ENCODE assay signal across 24 cellular contexts in the genomic region with DNA sequence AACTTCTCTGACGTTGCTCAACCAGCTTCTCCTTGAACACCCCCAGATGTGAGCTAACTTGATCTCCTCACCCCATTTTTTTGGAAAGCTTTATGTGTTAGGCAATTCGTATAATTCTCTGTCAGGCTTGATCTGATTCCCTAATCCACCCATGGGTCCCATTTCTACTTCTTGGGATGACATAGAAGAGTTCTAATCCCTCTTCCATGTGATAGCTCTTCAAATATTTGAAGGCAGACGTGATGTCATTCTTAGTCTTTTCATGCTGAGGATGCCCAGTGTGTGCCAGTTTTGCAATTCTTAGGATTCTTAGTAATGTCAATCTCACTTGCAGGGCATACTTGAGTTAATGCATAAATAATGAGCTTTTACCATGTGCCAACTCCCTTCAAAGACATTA.
"Had no signal": no experiment of that assay in that cellular context is flagged by ENCODE, and none has a peak within 500 bp of the region (broad histone marks: within the 10 kb centered on the region; RNA-seq: fewer than 3 reads in every experiment).

No MANE protein-coding gene starts in this region.

- H3K9me3 ChIP-seq: colonic mucosa, right lobe of liver, stomach, testis, upper lobe of left lung had no signal

- DNase-seq: activated CD4-positive, alpha-beta T cell treated with anti-CD3 and anti-CD28 coated beads, Interleukin-2, amount 10 ng/mL, durations not matched to agents 24 days and 14 days; activated CD8-positive, alpha-beta memory T cell treated with anti-CD3 and anti-CD28 coated beads, Interleukin-2, amount 10 ng/mL, durations not matched to agents 7 days and 5 days; activated CD8-positive, alpha-beta T cell treated with anti-CD3 and anti-CD28 coated beads for 36 hours; activated gamma-delta T cell; activated naive CD4-positive, alpha-beta T cell treated with anti-CD3 and anti-CD28 coated beads, Interleukin-2, amount 50 U/mL, for 16 hours; activated naive CD8-positive, alpha-beta T cell treated with anti-CD3 and anti-CD28 coated beads, Interleukin-2, amount 50 U/mL, for 24 hours; activated T-cell treated with anti-CD3 and anti-CD28 coated beads for 4 hours; aorta; colonic mucosa; endodermal cell; left colon; nephron progenitor cell; right lobe of liver; stimulated activated CD4-positive, alpha-beta T cell treated with anti-CD3 and anti-CD28 coated beads, Interleukin-15, amount 100 ng/mL, for 24 hours; stomach; testis; upper lobe of left lung had no signal

- H3K36me3 Mint-ChIP-seq: activated CD8-positive, alpha-beta memory T cell treated with anti-CD3 and anti-CD28 coated beads, Interleukin-2, amount 10 ng/mL, durations not matched to agents 7 days and 5 days; brain; memory B cell; stimulated activated memory B cell treated with anti-CD40 and anti-IgM and Interleukin-4, amounts not matched to agents 10 μg/mL and 1 μg/mL and 100 μg/mL, for 72 hours had no signal

- H3K4me3 Mint-ChIP-seq: activated CD4-positive, alpha-beta T cell treated with anti-CD3 and anti-CD28 coated beads, Interleukin-2, amount 10 ng/mL, durations not matched to agents 24 days and 14 days; activated CD8-positive, alpha-beta memory T cell treated with anti-CD3 and anti-CD28 coated beads, Interleukin-2, amount 10 ng/mL, durations not matched to agents 7 days and 5 days; activated CD8-positive, alpha-beta T cell treated with anti-CD3 and anti-CD28 coated beads for 36 hours; activated naive CD8-positive, alpha-beta T cell treated with anti-CD3 and anti-CD28 coated beads, Interleukin-2, amount 50 U/mL, for 24 hours; endodermal cell; memory B cell; nephron progenitor cell; stimulated activated memory B cell treated with anti-CD40 and anti-IgM and Interleukin-4, amounts not matched to agents 10 μg/mL and 1 μg/mL and 100 μg/mL, for 72 hours had no signal

- H3K4me3 ChIP-seq: colonic mucosa, right lobe of liver, smooth muscle cell, stomach, testis, upper lobe of left lung had no signal

- H3K27ac ChIP-seq: colonic mucosa, epithelial cell of prostate, right lobe of liver, stomach, testis, upper lobe of left lung, VCaP had no signal

- H3K27me3 Mint-ChIP-seq: activated CD8-positive, alpha-beta T cell treated with anti-CD3 and anti-CD28 coated beads for 36 hours; activated naive CD8-positive, alpha-beta T cell treated with anti-CD3 and anti-CD28 coated beads, Interleukin-2, amount 50 U/mL, for 24 hours had no signal

- H3K9me3 Mint-ChIP-seq: activated CD4-positive, alpha-beta T cell treated with anti-CD3 and anti-CD28 coated beads, Interleukin-2, amount 10 ng/mL, durations not matched to agents 24 days and 14 days; activated CD8-positive, alpha-beta T cell treated with anti-CD3 and anti-CD28 coated beads for 36 hours; activated naive CD8-positive, alpha-beta T cell treated with anti-CD3 and anti-CD28 coated beads, Interleukin-2, amount 50 U/mL, for 24 hours; endodermal cell; memory B cell; nephron progenitor cell; stimulated activated memory B cell treated with anti-CD40 and anti-IgM and Interleukin-4, amounts not matched to agents 10 μg/mL and 1 μg/mL and 100 μg/mL, for 72 hours had no signal

- H3K4me2 ChIP-seq: smooth muscle cell had no signal

- ATAC-seq: activated CD4-positive, CD25-positive, alpha-beta regulatory T cell treated with anti-CD3 and anti-CD28 coated beads, Interleukin-2, amount 50 U/mL, for 24 hours; activated CD8-positive, alpha-beta memory T cell treated with anti-CD3 and anti-CD28 coated beads, Interleukin-2, amount 10 ng/mL, durations not matched to agents 7 days and 5 days; activated CD8-positive, alpha-beta T cell treated with anti-CD3 and anti-CD28 coated beads for 36 hours; activated naive CD8-positive, alpha-beta T cell treated with anti-CD3 and anti-CD28 coated beads, Interleukin-2, amount 50 U/mL, for 24 hours; left colon; stimulated activated memory B cell treated with anti-CD40 and anti-IgM and Interleukin-4, amounts not matched to agents 10 μg/mL and 1 μg/mL and 100 μg/mL, for 72 hours had no signal

- H3K27me3 ChIP-seq: colonic mucosa, right lobe of liver, stomach, testis, upper lobe of left lung had no signal

- H3K36me3 ChIP-seq: colonic mucosa, right lobe of liver, stomach, upper lobe of left lung had no signal

- H3K27ac Mint-ChIP-seq: activated CD4-positive, alpha-beta T cell treated with anti-CD3 and anti-CD28 coated beads, Interleukin-2, amount 10 ng/mL, durations not matched to agents 24 days and 14 days; activated CD8-positive, alpha-beta memory T cell treated with anti-CD3 and anti-CD28 coated beads, Interleukin-2, amount 10 ng/mL, durations not matched to agents 7 days and 5 days; activated CD8-positive, alpha-beta T cell treated with anti-CD3 and anti-CD28 coated beads for 36 hours; activated naive CD8-positive, alpha-beta T cell treated with anti-CD3 and anti-CD28 coated beads, Interleukin-2, amount 50 U/mL, for 24 hours; endodermal cell; memory B cell; nephron progenitor cell; stimulated activated memory B cell treated with anti-CD40 and anti-IgM and Interleukin-4, amounts not matched to agents 10 μg/mL and 1 μg/mL and 100 μg/mL, for 72 hours had no signal

- H3K4me1 ChIP-seq: right lobe of liver, testis had no signal
